ENCODE assay signal across 27 cellular contexts in the genomic region with DNA sequence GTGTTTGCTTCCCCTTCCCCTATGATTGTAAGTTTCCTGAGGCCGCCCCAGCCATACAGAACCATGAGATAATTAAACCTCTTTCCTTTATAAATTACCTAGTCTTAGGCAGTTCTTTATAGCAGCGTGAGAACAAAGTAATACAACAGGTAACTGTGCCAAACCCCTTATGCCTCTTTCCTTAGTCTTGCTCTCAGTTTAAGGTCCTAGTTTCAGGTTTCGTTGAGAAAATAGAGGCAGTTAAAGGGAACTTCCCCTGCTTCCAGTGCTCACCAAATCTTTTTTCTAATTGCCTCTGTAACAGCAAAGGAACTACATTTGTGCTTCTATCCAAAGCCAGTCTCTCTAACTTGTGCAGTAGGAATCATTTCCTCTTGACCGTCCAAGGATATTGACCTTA.
"Had no signal": no experiment of that assay in that cellular context is flagged by ENCODE, and none has a peak within 500 bp of the region (broad histone marks: within the 10 kb centered on the region; RNA-seq: fewer than 3 reads in every experiment).

No MANE protein-coding gene starts in this region.

- H3K4me1 ChIP-seq: ascending aorta, body of pancreas had no signal

- H3K27me3 Mint-ChIP-seq: activated naive CD4-positive, alpha-beta T cell treated with anti-CD3 and anti-CD28 coated beads, Interleukin-2, amount 50 U/mL, for 24 hours; activated naive CD8-positive, alpha-beta T cell treated with anti-CD3 and anti-CD28 coated beads, Interleukin-2, amount 50 U/mL, for 24 hours; central memory CD8-positive, alpha-beta T cell had no signal

- DNase-seq: activated CD4-positive, alpha-beta T cell treated with anti-CD3 and anti-CD28 coated beads for 4 hours; activated CD4-positive, alpha-beta T cell treated with anti-CD3 and anti-CD28 coated beads, Interleukin-2, amount 50 U/mL, for 4 hours; activated CD8-positive, alpha-beta memory T cell treated with anti-CD3 and anti-CD28 coated beads, Interleukin-2, amount 50 U/mL, for 48 hours; activated CD8-positive, alpha-beta T cell treated with anti-CD3 and anti-CD28 coated beads, Interleukin-2, amount 10 ng/mL, durations not matched to agents 7 days and 5 days; activated effector memory CD4-positive, alpha-beta T cell treated with Interleukin-2 at 50 U/mL for 16 hours; activated naive CD4-positive, alpha-beta T cell; activated naive CD8-positive, alpha-beta T cell treated with anti-CD3 and anti-CD28 coated beads, Interleukin-2, amount 50 U/mL, for 24 hours; activated T-cell treated with anti-CD3 and anti-CD28 coated beads, Interleukin-2, amount 50 U/mL, for 1 hour; amniotic stem cell; body of pancreas; MG63; MV-4-11; NCI-H1092 treated with DMSO at 0.1 percent for 48 hours; NCI-H1436; NCI-H1694 treated with DMSO at 0.1 percent for 48 hours; NCI-H2029 treated with DMSO at 0.1 percent for 48 hours; NCI-H345; NCI-H510A; NCI-H526 treated with DMSO at 0.1 percent for 48 hours; NCI-H82; SIG-M5; T-helper 2 cell; WERI-Rb-1 had no signal

- H3K27ac Mint-ChIP-seq: activated CD8-positive, alpha-beta T cell treated with anti-CD3 and anti-CD28 coated beads, Interleukin-2, amount 10 ng/mL, durations not matched to agents 7 days and 5 days; activated naive CD4-positive, alpha-beta T cell treated with anti-CD3 and anti-CD28 coated beads, Interleukin-2, amount 50 U/mL, for 24 hours; activated naive CD8-positive, alpha-beta T cell treated with anti-CD3 and anti-CD28 coated beads, Interleukin-2, amount 50 U/mL, for 24 hours had no signal

- H3K27ac ChIP-seq: ascending aorta, body of pancreas, WERI-Rb-1 had no signal

- H3K36me3 ChIP-seq: MG63, WERI-Rb-1 had no signal

- H3K9me3 Mint-ChIP-seq: activated naive CD4-positive, alpha-beta T cell treated with anti-CD3 and anti-CD28 coated beads, Interleukin-2, amount 50 U/mL, for 24 hours; activated naive CD8-positive, alpha-beta T cell treated with anti-CD3 and anti-CD28 coated beads, Interleukin-2, amount 50 U/mL, for 24 hours; central memory CD8-positive, alpha-beta T cell had no signal

- H3K4me3 Mint-ChIP-seq: activated CD8-positive, alpha-beta T cell treated with anti-CD3 and anti-CD28 coated beads, Interleukin-2, amount 10 ng/mL, durations not matched to agents 7 days and 5 days; activated naive CD4-positive, alpha-beta T cell treated with anti-CD3 and anti-CD28 coated beads, Interleukin-2, amount 50 U/mL, for 24 hours; activated naive CD8-positive, alpha-beta T cell treated with anti-CD3 and anti-CD28 coated beads, Interleukin-2, amount 50 U/mL, for 24 hours; central memory CD8-positive, alpha-beta T cell had no signal

- H3K4me1 Mint-ChIP-seq: activated naive CD4-positive, alpha-beta T cell treated with anti-CD3 and anti-CD28 coated beads, Interleukin-2, amount 50 U/mL, for 24 hours; activated naive CD8-positive, alpha-beta T cell treated with anti-CD3 and anti-CD28 coated beads, Interleukin-2, amount 50 U/mL, for 24 hours; central memory CD8-positive, alpha-beta T cell had no signal

- H3K9me3 ChIP-seq: ascending aorta, body of pancreas, MG63 had no signal

- H3K4me3 ChIP-seq: ascending aorta, body of pancreas, MG63 had no signal

- ATAC-seq: activated CD4-positive, CD25-positive, alpha-beta regulatory T cell treated with anti-CD3 and anti-CD28 coated beads, Interleukin-2, amount 50 U/mL, for 24 hours; activated CD8-positive, alpha-beta T cell treated with anti-CD3 and anti-CD28 coated beads, Interleukin-2, amount 10 ng/mL, durations not matched to agents 7 days and 5 days; activated naive CD8-positive, alpha-beta T cell treated with anti-CD3 and anti-CD28 coated beads, Interleukin-2, amount 50 U/mL, for 24 hours; body of pancreas had no signal

- H3K27me3 ChIP-seq: ascending aorta, body of pancreas, MG63 had no signal
